Comparison of ENCODE assay signal across 8 cellular contexts in the genomic region with DNA sequence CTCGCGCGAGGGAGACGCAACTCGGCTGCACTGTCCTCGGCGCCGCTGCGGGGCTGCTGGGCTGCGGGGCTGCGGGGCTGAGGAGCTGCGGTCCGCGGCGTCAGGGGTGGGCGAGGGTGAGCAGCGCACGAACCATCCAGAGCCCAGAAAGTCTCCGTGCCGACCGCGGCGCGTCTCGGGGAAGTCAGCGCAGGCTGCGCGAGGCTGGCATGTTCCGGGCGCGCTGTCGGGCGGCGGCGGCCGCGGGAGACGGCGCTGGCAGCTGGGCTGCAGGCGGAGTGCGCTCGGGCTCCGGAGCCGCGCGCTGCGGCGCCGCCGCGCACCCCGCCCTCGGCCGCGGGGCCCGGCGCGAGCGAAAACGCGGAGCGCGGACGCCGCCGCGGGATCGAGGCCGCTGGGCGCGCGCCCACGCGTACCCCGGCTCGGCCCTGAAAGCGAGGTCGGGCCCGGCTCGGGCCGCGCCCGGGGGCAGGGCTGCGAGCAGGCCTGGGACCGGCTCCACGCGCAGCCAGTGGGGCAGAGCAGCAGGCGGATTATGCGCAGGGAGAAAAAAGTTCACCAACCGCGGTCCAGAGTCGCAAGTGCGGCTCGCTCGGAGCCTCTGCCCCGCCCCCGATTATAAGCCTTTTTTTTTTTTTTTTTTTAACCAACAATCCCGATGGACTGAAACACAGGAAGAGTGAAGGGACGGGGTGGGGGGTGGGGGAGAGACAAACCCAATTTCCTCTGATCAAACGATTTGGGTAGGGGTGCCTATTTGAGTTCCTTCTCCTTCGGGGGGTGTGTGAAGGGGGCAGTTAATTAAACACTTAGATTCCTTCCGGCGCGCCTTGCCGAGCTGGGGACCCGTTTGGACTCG. TPM values are rescaled to one million over a fixed set of nuclear protein-coding genes. Genes with fewer than 3 reads are reported as not detected.
DNase-seq lines count a peak whose midpoint lies in the region; ATAC-seq, FAIRE-seq and TF ChIP-seq lines count a peak whose summit lies in the region.

Gene PRICKLE1 (minus strand): TSS at position 282 of the 859 bp plus-strand sequence. CDS start 117,230 bp downstream, outside the sequence.

- RAD21 ChIA-PET in GM12878 (lab: Charles Lee; ENCODE audit: unreplicated experiment) = no interaction called here

- TF ChIP-seq POLR2A in GM12878 (IDR thresholded peaks at IDR 0.05; ENCODE audit: low read depth, low read length) (no peak), gastrocnemius medialis (IDR thresholded peaks at IDR 0.05) (peak in 1 of 2 donors; percentile 7)

- POLR2A ChIA-PET in AG04450 (lab: Yijun Ruan, JAX) = interaction anchor here (1.0 to 1.1 kb wide), 2 partner anchors 42 to 693 kb away, joined by 5 to 9 read pairs; no protein-coding TSS in a partner anchor
- POLR2A ChIA-PET in GM12878 (lab: Charles Lee) = no interaction called here

- peak within 1 kb of the TSS; percentile 94 for H3K4me3 ChIP-seq in AG04450 (ENCODE audit: low read depth, low read length)
- peak within 1 kb of the TSS; percentile 79 for H3K4me3 ChIP-seq in NT2/D1 (ENCODE audit: insufficient read length, low read depth)
- H3K4me3 ChIP-seq in GM12878 = peak within 1 kb of the TSS; percentile 64; the same call in 1 of the 2 replicates
- H3K4me3 ChIP-seq in iPS-18a (ENCODE audit: low read length) = peak within 1 kb of the TSS; percentile 77
- peak within 1 kb of the TSS; percentile 66 to 93 (median 70) for H3K4me3 ChIP-seq in gastrocnemius medialis

- intact Hi-C loops in GM12878 (cut with micrococcal nuclease; ENCODE audit: unreplicated experiment) = no loop called here
- intact Hi-C loops in gastrocnemius medialis (cut with DNase I; ENCODE audit: low total_unique reads) = loop anchor here (5.0 kb wide), 2 partner anchors 693 to 748 kb away; no protein-coding TSS in a partner anchor

- TF ChIP-seq RAD21 in GM12878 (IDR thresholded peaks at IDR 0.05; ENCODE audit: insufficient read depth, low read depth, low read length) = no peak

- no TSS peak for BruUV-seq in GM12878 (replicated peaks; lab: Mats Ljungman, UMichigan)

- H3K79me2 ChIP-seq in GM12878 (ENCODE audit: control insufficient read depth, insufficient read depth, low read length) = no peaks in the 10 kb centered on the region

- in situ Hi-C loops in GM12878 (cut with MboI) (loop anchor here (10.0 kb wide), 1 partner anchor 695 kb away; no protein-coding TSS in a partner anchor), gastrocnemius medialis (cut with MboI; ENCODE audit: low sequenced_read_pairs in 4 of 4) (loop anchor here in 1 of 4 donors (25.0 kb wide), 1 partner anchor 102 kb away; no protein-coding TSS in a partner anchor)

- FAIRE-seq in GM12878 (lab: Jason Lieb, UNC) = no peak

- no peak for DNase-seq in AG04450 (ENCODE audit: low read depth, low spot score)
- DNase-seq in NT2/D1 (ENCODE audit: low read depth, low spot score) = peak; percentile 25
- no peak for DNase-seq in GM12878 (ENCODE audit: low read depth, low spot score)
- DNase-seq in gastrocnemius medialis = peak in 1 of 2 donors; percentile 17
- DNase-seq in putamen (ENCODE audit: low spot score) = no peak

- 2% methylated on average over 48 of the region's 107 CpGs for WGBS in GM12878 (ENCODE audit: insufficient coverage, insufficient replicate concordance, low lambda C conversion rate, missing lambda C conversion rate)

- H3K9me3 ChIP-seq in AG04450 (ENCODE audit: control insufficient read depth, insufficient read depth, low read length) = no peaks in the 10 kb centered on the region; the same call in 1 of the 2 replicates
- no peaks in the 10 kb centered on the region for H3K9me3 ChIP-seq in NT2/D1 (ENCODE audit: insufficient read depth, low read length)
- no peaks in the 10 kb centered on the region for H3K9me3 ChIP-seq in GM12878 (replicated peaks; ENCODE audit: control insufficient read depth, insufficient read depth, low read length)
- no peaks in the 10 kb centered on the region for H3K9me3 ChIP-seq in iPS-18a (ENCODE audit: control insufficient read depth, low read depth, low read length)
- H3K9me3 ChIP-seq in gastrocnemius medialis = no peaks in the 10 kb centered on the region

- H3K27me3 ChIP-seq in AG04450 (ENCODE audit: control insufficient read depth, insufficient read depth, low read length) (peaks cover 7% of the 10 kb centered on the region), NT2/D1 (ENCODE audit: insufficient read depth, insufficient read length) (peaks cover 56% of the 10 kb centered on the region), GM12878 (replicated peaks in 1 of 2; ENCODE audit: control insufficient read depth in 2 of 2, insufficient read depth in 2 of 2, low read length in 1 of 2) (peaks cover 8 to 26% of the 10 kb centered on the region in 2 experiments), iPS-18a (ENCODE audit: control insufficient read depth, insufficient read depth, low read length) (peaks cover 56% of the 10 kb centered on the region), gastrocnemius medialis (no peaks in the 10 kb centered on the region)

- H3K36me3 ChIP-seq in NT2/D1 (ENCODE audit: insufficient read depth, insufficient read length, low read length) (peaks cover 2% of the 10 kb centered on the region), GM12878 (ENCODE audit: control insufficient read depth in 2 of 2, insufficient read depth in 2 of 2, low read length in 1 of 2) (no peaks in the 10 kb centered on the region), iPS-18a (ENCODE audit: control insufficient read depth, low read depth, low read length) (no peaks in the 10 kb centered on the region), gastrocnemius medialis (no peaks in the 10 kb centered on the region)

- SMC1A ChIA-PET in GM12878 (lab: Charles Lee; ENCODE audit: uncharacterized antibody, unreplicated experiment) = no interaction called here

- H3K4me1 ChIP-seq in NT2/D1 (ENCODE audit: insufficient read depth, insufficient read length) (peaks cover 4% of the 10 kb centered on the region), GM12878 (ENCODE audit: control insufficient read depth, insufficient read depth, low read length) (peaks cover 8% of the 10 kb centered on the region), iPS-18a (ENCODE audit: control insufficient read depth, low read depth, low read length) (peaks cover 10% of the 10 kb centered on the region), gastrocnemius medialis (peaks cover 26 to 30% of the 10 kb centered on the region in 2 donors)

- H3K4me2 ChIP-seq in GM12878 (ENCODE audit: control insufficient read depth, insufficient read depth) = peak within 1 kb of the TSS; percentile 88

- no peak for TF ChIP-seq EP300 in GM12878 (IDR thresholded peaks at IDR 0.05; ENCODE audit: borderline replicate concordance in 1 of 2, control insufficient read depth in 1 of 2, low read depth in 2 of 2, low read length in 2 of 2)

- ATAC-seq in GM18519 (IDR thresholded peaks at IDR 0.05; ENCODE audit: low FRiP score, unreplicated experiment) (peak; percentile 74), HG02970 (IDR thresholded peaks at IDR 0.05; ENCODE audit: low FRiP score, unreplicated experiment) (peak; percentile 76), GM12878 (peak; percentile 87), gastrocnemius medialis (peak; percentile 73 to 82)

- H3K9ac ChIP-seq in NT2/D1 (ENCODE audit: insufficient read length, low read depth) (peak within 1 kb of the TSS; percentile 81), GM12878 (ENCODE audit: control insufficient read depth, insufficient read depth, low read length) (no peak within 1 kb of the TSS), iPS-18a (ENCODE audit: low read length) (peak within 1 kb of the TSS; percentile 42)

- CTCF ChIA-PET in AG04450 (lab: Charles Lee) = no interaction called here
- CTCF ChIA-PET in GM12878 (lab: Yijun Ruan, JAX) = no interaction called here

- no peaks in the 10 kb centered on the region for H4K20me1 ChIP-seq in GM12878 (ENCODE audit: control insufficient read depth, insufficient read depth)

- TF ChIP-seq CTCF in AG04450 (IDR thresholded peaks at IDR 0.05; ENCODE audit: low read depth, low read length) = no peak
- no peak for TF ChIP-seq CTCF in GM12878 (IDR thresholded peaks at IDR 0.05 in 2 of 3, conservative IDR thresholded peaks at IDR 0.05 in 1 of 3; ENCODE audit: control insufficient read depth in 2 of 3, extremely low read depth in 1 of 3, insufficient read depth in 1 of 3, low read depth in 3 of 3, low read length in 3 of 3)
- peak in 1 of 5 experiments; percentile 15 for TF ChIP-seq CTCF in gastrocnemius medialis (IDR thresholded peaks at IDR 0.05 in 4 of 5, conservative IDR thresholded peaks at IDR 0.05 in 1 of 5)

- peak within 1 kb of the TSS; percentile 63 for H2AFZ ChIP-seq in GM12878 (ENCODE audit: control insufficient read depth, low read depth, low read length)

- H3K27ac ChIP-seq in AG04450 (ENCODE audit: low read depth, low read length) (peak within 1 kb of the TSS; percentile 50), GM12878 (ENCODE audit: control insufficient read depth, insufficient read depth) (no peak within 1 kb of the TSS), iPS-18a (ENCODE audit: low read length) (no peak within 1 kb of the TSS), gastrocnemius medialis (peak within 1 kb of the TSS; percentile 37 to 68 (median 62))

TF ChIP-seq in GM12878, 131 proteins besides CTCF, POLR2A, EP300 and RAD21 (continues in another document):
- TF ChIP-seq DPF2 (IDR thresholded peaks at IDR 0.05) (no peak), EGR1 (IDR thresholded peaks at IDR 0.05; ENCODE audit: borderline replicate concordance in 1 of 2, low read depth in 2 of 2, low read length in 2 of 2) (peak in 1 of 2 experiments; percentile 87; a peak in 2 of 3 replicates), EED (IDR thresholded peaks at IDR 0.05; ENCODE audit: low read depth) (no peak), SP1 (IDR thresholded peaks at IDR 0.05; ENCODE audit: low read depth, low read length) (peak; percentile 71)

RNA-seq across cellular contexts. Expression of gene PRICKLE1, which starts in this region (rescaled TPM):
- 36.0 and 50.0 TPM in 2 replicates for polyA plus RNA-seq in AG04450 (2011; rRNA removed)
- 115 and 137 TPM in 2 replicates for polyA minus RNA-seq in AG04450 (2011; rRNA and poly(A)+ RNA removed)
- 3.1 and 3.2 TPM in 2 replicates for total RNA-seq in GM12878 (2013; cell fraction: nucleolus; rRNA removed)
- 1.1 and 1.2 TPM in 2 replicates for total RNA-seq in GM12878 (2014; rRNA removed)
- total RNA-seq in GM12878 (2014; rRNA removed; fragmentation: Illumina TruSeq; extraction: Trizol) = 0.76 and 1.3 TPM in 2 replicates
- total RNA-seq in GM12878 (2021) = 0.64 and 0.77 TPM in 2 replicates
- polyA plus RNA-seq in GM12878 (2011; ENCODE audit: low read depth) = 0.71 TPM
- 2.4 and 2.8 TPM in 2 replicates for polyA plus RNA-seq in GM12878 (2011; rRNA removed)
- polyA plus RNA-seq in GM12878 (2011; cell fraction: cytosol; rRNA removed) = 2.4 and 3.0 TPM in 2 replicates
- 2.8 and 3.4 TPM in 2 replicates for polyA plus RNA-seq in GM12878 (2011; cell fraction: nucleus; rRNA removed)
- polyA plus RNA-seq in GM12878 (2012) = 0.15 and 0.65 TPM in 2 replicates
- 1.4 and 2.8 TPM in 2 replicates for polyA plus RNA-seq in GM12878 (2014; fragmentation: Illumina TruSeq; extraction: Trizol)
- polyA plus RNA-seq in GM12878 (2014; fragmentation: Nextera tagmentation; extraction: Ambion mirVana) = 1 to 10 TPM in 1 of 2 experiments, under 1 TPM in 1; 0.86 to 1.2 TPM
- polyA plus RNA-seq in GM12878 (2014; rRNA removed) = 0.75 and 0.86 TPM in 2 replicates
- under 1 TPM; 0.47 to 0.82 TPM for polyA plus RNA-seq in GM12878 (2016; fragmentation: Nextera tagmentation; extraction: Ambion mirVana)
- polyA minus RNA-seq in GM12878 (2011; rRNA and poly(A)+ RNA removed) = 6.1 and 9.1 TPM in 2 replicates
- 1.7 and 4.0 TPM in 2 replicates for polyA minus RNA-seq in GM12878 (2011; cell fraction: cytosol; rRNA and poly(A)+ RNA removed)
- polyA minus RNA-seq in GM12878 (2011; cell fraction: nucleus; rRNA and poly(A)+ RNA removed) = 4.0 and 4.1 TPM in 2 replicates
- 1 to 10 TPM in 3 of 4 donors, under 1 TPM in 1; 0.87 to 9.2 (median 3.6) TPM for total RNA-seq in gastrocnemius medialis

Comparison
In these comparisons a context has a peak if more than half of its experiments do, and no peak if none do; other contexts are left out.
1. H3K27ac ChIP-seq: peak in AG04450 (single experiment) and gastrocnemius medialis (4 of 4); none in GM12878 (single experiment) and iPS-18a (single experiment).
2. Peak in every context shown above with its lines, with median percentiles within 50 percentile points of each other: H3K4me3 ChIP-seq and ATAC-seq.